9 cellular contexts compared by ENCODE assay signal in the genomic region with DNA sequence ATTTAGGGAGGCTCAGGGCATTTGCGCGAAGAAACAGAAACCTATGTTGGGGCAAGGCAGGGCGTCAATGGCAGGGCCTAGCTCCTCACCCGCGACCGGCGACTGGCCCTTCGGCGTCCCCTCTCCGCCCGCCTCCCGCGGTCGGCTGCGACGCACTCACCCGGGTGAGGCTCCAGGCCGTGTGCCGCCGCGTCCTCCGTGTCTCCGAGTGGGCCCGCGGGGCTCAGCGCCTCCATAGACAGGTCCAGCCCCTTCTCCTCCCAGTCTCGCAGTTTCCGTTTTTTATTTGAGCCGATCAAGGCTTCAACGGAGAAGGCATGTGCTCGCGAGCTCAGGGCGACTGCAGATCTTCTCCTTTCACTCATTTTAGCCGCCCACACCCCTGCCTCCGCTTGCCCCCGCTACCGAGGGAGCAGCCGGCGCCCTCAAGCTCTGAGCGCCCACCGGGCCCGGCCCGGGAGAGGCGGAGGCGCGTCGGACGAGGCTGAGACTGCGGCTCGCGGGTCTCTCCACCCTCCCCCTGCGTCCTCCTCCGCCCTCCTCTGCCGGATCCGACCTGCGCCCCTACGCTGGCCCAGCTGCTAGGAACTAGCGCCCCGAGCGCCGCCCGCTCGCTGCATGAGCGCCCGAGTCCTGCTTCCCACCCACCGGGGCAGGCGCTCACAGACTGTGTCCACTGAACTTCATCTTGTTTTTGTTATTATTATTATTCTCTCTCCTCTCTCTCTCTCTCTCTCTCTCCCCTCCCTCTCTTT. TPM values are rescaled to one million over a fixed set of nuclear protein-coding genes. Genes with fewer than 3 reads are reported as not detected.
DNase-seq lines count a peak whose midpoint lies in the region; ATAC-seq and TF ChIP-seq lines count a peak whose summit lies in the region.
"Had no signal": no experiment of that assay in that cellular context is flagged by ENCODE, and none has a peak within 500 bp of the region (broad histone marks: within the 10 kb centered on the region; RNA-seq: fewer than 3 reads in every experiment).

No MANE protein-coding gene starts in this region.

- no peak for TF ChIP-seq POLR2A in gastroesophageal sphincter (IDR thresholded peaks at IDR 0.05)

- 0 to 1% methylated on average over 16 to 37 of the region's 67 CpGs for WGBS in gastroesophageal sphincter (ENCODE audit: low coverage in 1 of 2), 2 donors

- DNase-seq in NCI-H748 treated with DMSO at 0.1 percent for 48 hours (lab: John Stamatoyannopoulos, UW), result peak; percentile 19
- peak; percentile 75 for DNase-seq in sciatic nerve (ENCODE audit: low spot score)
- DNase-seq in COLO829 (ENCODE audit: low spot score), result no peak

- peaks cover 0 to 30% (median 0%) of the 10 kb centered on the region in 3 donors for H3K9me3 ChIP-seq in gastroesophageal sphincter

- H3K27ac ChIP-seq in gastroesophageal sphincter, result peak overlapping the region in 2 of 4 donors; percentile 39 to 49

- intact Hi-C loops in sciatic nerve (cut with DNase I), result no loop called here

- H3K27me3 ChIP-seq in gastroesophageal sphincter, result peaks cover 100% of the 10 kb centered on the region

- H3K4me3 ChIP-seq in gastroesophageal sphincter, result peak overlapping the region; percentile 20 to 48

- no peaks in the 10 kb centered on the region for H3K36me3 ChIP-seq in gastroesophageal sphincter

- peak; percentile 38 for ATAC-seq in GM18909 (IDR thresholded peaks at IDR 0.05; ENCODE audit: poor library complexity, unreplicated experiment)
- peak; percentile 48 for ATAC-seq in gastroesophageal sphincter
- peak; percentile 68 for ATAC-seq in sciatic nerve
- ATAC-seq in GM21447 (IDR thresholded peaks at IDR 0.05; ENCODE audit: unreplicated experiment), result no peak
- no peak for ATAC-seq in HG03378 (IDR thresholded peaks at IDR 0.05; ENCODE audit: unreplicated experiment)
- no peak for ATAC-seq in GM21825 (IDR thresholded peaks at IDR 0.05; ENCODE audit: unreplicated experiment)

- TF ChIP-seq CTCF in gastroesophageal sphincter (IDR thresholded peaks at IDR 0.05), result no peak

- no peak for TF ChIP-seq EP300 in gastroesophageal sphincter (IDR thresholded peaks at IDR 0.05)

- peaks cover 0 to 66% (median 15%) of the 10 kb centered on the region in 3 donors for H3K4me1 ChIP-seq in gastroesophageal sphincter

RNA-seq across cellular contexts. Expression of a gene that starts 0.5 kb away (rescaled TPM):
- 1 to 10 TPM in 1 of 4 donors, under 1 TPM in 3; 0.45 to 1.6 (median 0.56) TPM for total RNA-seq in gastroesophageal sphincter
- total RNA-seq in sciatic nerve, result 12.5 TPM
- total RNA-seq: NCI-H460 had no signal

Comparison
In these comparisons a context has a peak if more than half of its experiments do, and no peak if none do; other contexts are left out.
1. ATAC-seq: peak in GM18909 (single experiment), gastroesophageal sphincter (single experiment) and sciatic nerve (single experiment); none in GM21447 (single experiment), HG03378 (single experiment) and GM21825 (single experiment).